Comparison of ENCODE assay signal across 1 cellular context in genomic region chr1:169486281-169486904, GRCh38.
A peak's percentile ranks its signal among the peaks of the same experiment; 100 is the strongest.
TF ChIP-seq lines count a peak whose summit lies in the region.

No MANE protein-coding gene starts in this region.

TF ChIP-seq in K562, 482 proteins besides CTCF, POLR2A, EP300 and RAD21 (continued from another document and continues in another):
- TF ChIP-seq SMARCA4 (IDR thresholded peaks at IDR 0.05) (peak; percentile 12), ZBTB7A (IDR thresholded peaks at IDR 0.05; ENCODE audit: borderline replicate concordance, control insufficient read depth, low read depth, low read length) (no peak), CREB3L1 (IDR thresholded peaks at IDR 0.05; ENCODE audit: borderline replicate concordance, low read depth) (peak; percentile 56), BRF2 (IDR thresholded peaks at IDR 0.05; ENCODE audit: borderline replicate concordance, insufficient read depth, insufficient read length) (no peak), PCBP2 (IDR thresholded peaks at IDR 0.05; ENCODE audit: low read depth, low read length, poor library complexity, severe bottlenecking) (no peak), SIN3A (IDR thresholded peaks at IDR 0.05; ENCODE audit: borderline replicate concordance in 2 of 2, control insufficient read depth in 1 of 2, low read depth in 2 of 2, low read length in 2 of 2) (no peak), POLR2AphosphoS5 (IDR thresholded peaks at IDR 0.05; ENCODE audit: control insufficient read depth, insufficient read depth, low read depth, low read length) (no peak), RBFOX2 (IDR thresholded peaks at IDR 0.05; ENCODE audit: low read depth, low read length) (no peak), ZNF3 (CRISPR knock-in tag; IDR thresholded peaks at IDR 0.05) (no peak), UBTF (IDR thresholded peaks at IDR 0.05; ENCODE audit: borderline replicate concordance in 1 of 2, low read depth in 2 of 2, low read length in 2 of 2) (0 out of 4 replicates have a peak, but pooled peaks of 1 of the 2 experiments have one; percentile 5), CXXC5 (CRISPR knock-in tag; IDR thresholded peaks at IDR 0.05) (no peak), ETV1 (tag; conservative IDR thresholded peaks at IDR 0.05; ENCODE audit: low read depth) (peak; percentile 77), NCOA1 (IDR thresholded peaks at IDR 0.05; ENCODE audit: low read depth) (no peak), GATA2 (CRISPR knock-in tag; IDR thresholded peaks at IDR 0.05) (no peak; the same call in 1 of the 2 replicates), TAF7 (tag; IDR thresholded peaks at IDR 0.05) (no peak), ZFP1 (CRISPR knock-in tag; IDR thresholded peaks at IDR 0.05) (no peak), FOXA3 (CRISPR knock-in tag; conservative IDR thresholded peaks at IDR 0.05 in 1 of 2, IDR thresholded peaks at IDR 0.05 in 1 of 2) (no peak), POLR2B (IDR thresholded peaks at IDR 0.05; ENCODE audit: low read depth, partially characterized antibody) (no peak), E4F1 (CRISPR knock-in tag; IDR thresholded peaks at IDR 0.05; ENCODE audit: borderline replicate concordance) (no peak), SAFB (IDR thresholded peaks at IDR 0.05; ENCODE audit: borderline replicate concordance, low read depth, low read length) (no peak), PHF20 (IDR thresholded peaks at IDR 0.05; ENCODE audit: partially characterized antibody) (peak; percentile 45), ZNF830 (CRISPR knock-in tag; IDR thresholded peaks at IDR 0.05) (no peak), TAF9B (IDR thresholded peaks at IDR 0.05; ENCODE audit: partially characterized antibody) (peak; percentile 58), KHSRP (IDR thresholded peaks at IDR 0.05) (no peak), BCOR (IDR thresholded peaks at IDR 0.05) (0 out of 2 replicates have a peak, but pooled peaks have one; percentile 4)
- TF ChIP-seq, protein P1, sequence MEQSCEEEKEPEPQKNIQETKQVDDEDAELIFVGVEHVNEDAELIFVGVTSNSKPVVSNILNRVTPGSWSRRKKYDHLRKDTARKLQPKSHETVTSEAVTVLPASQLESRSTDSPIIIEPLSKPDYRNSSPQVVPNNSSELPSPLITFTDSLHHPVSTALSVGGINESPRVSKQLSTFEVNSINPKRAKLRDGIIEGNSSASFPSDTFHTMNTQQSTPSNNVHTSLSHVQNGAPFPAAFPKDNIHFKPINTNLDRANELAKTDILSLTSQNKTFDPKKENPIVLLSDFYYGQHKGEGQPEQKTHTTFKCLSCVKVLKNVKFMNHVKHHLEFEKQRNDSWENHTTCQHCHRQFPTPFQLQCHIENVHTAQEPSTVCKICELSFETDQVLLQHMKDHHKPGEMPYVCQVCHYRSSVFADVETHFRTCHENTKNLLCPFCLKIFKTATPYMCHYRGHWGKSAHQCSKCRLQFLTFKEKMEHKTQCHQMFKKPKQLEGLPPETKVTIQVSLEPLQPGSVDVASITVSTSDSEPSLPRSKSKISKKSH (CRISPR knock-in tag; IDR thresholded peaks at IDR 0.05): no peak
- TF ChIP-seq, protein P2, sequence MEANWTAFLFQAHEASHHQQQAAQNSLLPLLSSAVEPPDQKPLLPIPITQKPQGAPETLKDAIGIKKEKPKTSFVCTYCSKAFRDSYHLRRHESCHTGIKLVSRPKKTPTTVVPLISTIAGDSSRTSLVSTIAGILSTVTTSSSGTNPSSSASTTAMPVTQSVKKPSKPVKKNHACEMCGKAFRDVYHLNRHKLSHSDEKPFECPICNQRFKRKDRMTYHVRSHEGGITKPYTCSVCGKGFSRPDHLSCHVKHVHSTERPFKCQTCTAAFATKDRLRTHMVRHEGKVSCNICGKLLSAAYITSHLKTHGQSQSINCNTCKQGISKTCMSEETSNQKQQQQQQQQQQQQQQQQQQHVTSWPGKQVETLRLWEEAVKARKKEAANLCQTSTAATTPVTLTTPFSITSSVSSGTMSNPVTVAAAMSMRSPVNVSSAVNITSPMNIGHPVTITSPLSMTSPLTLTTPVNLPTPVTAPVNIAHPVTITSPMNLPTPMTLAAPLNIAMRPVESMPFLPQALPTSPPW (CRISPR knock-in tag; IDR thresholded peaks at IDR 0.05): no peak
- TF ChIP-seq, protein P3, sequence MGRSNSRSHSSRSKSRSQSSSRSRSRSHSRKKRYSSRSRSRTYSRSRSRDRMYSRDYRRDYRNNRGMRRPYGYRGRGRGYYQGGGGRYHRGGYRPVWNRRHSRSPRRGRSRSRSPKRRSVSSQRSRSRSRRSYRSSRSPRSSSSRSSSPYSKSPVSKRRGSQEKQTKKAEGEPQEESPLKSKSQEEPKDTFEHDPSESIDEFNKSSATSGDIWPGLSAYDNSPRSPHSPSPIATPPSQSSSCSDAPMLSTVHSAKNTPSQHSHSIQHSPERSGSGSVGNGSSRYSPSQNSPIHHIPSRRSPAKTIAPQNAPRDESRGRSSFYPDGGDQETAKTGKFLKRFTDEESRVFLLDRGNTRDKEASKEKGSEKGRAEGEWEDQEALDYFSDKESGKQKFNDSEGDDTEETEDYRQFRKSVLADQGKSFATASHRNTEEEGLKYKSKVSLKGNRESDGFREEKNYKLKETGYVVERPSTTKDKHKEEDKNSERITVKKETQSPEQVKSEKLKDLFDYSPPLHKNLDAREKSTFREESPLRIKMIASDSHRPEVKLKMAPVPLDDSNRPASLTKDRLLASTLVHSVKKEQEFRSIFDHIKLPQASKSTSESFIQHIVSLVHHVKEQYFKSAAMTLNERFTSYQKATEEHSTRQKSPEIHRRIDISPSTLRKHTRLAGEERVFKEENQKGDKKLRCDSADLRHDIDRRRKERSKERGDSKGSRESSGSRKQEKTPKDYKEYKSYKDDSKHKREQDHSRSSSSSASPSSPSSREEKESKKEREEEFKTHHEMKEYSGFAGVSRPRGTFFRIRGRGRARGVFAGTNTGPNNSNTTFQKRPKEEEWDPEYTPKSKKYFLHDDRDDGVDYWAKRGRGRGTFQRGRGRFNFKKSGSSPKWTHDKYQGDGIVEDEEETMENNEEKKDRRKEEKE (IDR thresholded peaks at IDR 0.05; ENCODE audit: borderline replicate concordance in 1 of 2, control insufficient read depth in 1 of 2, low read depth in 2 of 2, low read length in 1 of 2): no peak
- TF ChIP-seq, protein P4, sequence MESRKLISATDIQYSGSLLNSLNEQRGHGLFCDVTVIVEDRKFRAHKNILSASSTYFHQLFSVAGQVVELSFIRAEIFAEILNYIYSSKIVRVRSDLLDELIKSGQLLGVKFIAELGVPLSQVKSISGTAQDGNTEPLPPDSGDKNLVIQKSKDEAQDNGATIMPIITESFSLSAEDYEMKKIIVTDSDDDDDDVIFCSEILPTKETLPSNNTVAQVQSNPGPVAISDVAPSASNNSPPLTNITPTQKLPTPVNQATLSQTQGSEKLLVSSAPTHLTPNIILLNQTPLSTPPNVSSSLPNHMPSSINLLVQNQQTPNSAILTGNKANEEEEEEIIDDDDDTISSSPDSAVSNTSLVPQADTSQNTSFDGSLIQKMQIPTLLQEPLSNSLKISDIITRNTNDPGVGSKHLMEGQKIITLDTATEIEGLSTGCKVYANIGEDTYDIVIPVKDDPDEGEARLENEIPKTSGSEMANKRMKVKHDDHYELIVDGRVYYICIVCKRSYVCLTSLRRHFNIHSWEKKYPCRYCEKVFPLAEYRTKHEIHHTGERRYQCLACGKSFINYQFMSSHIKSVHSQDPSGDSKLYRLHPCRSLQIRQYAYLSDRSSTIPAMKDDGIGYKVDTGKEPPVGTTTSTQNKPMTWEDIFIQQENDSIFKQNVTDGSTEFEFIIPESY (CRISPR knock-in tag; IDR thresholded peaks at IDR 0.05): 0 out of 2 replicates have a peak, but pooled peaks have one; percentile 24
- TF ChIP-seq, protein P5, sequence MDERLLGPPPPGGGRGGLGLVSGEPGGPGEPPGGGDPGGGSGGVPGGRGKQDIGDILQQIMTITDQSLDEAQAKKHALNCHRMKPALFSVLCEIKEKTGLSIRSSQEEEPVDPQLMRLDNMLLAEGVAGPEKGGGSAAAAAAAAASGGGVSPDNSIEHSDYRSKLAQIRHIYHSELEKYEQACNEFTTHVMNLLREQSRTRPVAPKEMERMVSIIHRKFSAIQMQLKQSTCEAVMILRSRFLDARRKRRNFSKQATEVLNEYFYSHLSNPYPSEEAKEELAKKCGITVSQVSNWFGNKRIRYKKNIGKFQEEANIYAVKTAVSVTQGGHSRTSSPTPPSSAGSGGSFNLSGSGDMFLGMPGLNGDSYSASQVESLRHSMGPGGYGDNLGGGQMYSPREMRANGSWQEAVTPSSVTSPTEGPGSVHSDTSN (CRISPR knock-in tag; IDR thresholded peaks at IDR 0.05; ENCODE audit: low read depth): no peak
- TF ChIP-seq, protein P5 (tag; conservative IDR thresholded peaks at IDR 0.05; ENCODE audit: low read depth): 0 out of 2 replicates have a peak, but pooled peaks have one; percentile 24
- TF ChIP-seq, protein P6, sequence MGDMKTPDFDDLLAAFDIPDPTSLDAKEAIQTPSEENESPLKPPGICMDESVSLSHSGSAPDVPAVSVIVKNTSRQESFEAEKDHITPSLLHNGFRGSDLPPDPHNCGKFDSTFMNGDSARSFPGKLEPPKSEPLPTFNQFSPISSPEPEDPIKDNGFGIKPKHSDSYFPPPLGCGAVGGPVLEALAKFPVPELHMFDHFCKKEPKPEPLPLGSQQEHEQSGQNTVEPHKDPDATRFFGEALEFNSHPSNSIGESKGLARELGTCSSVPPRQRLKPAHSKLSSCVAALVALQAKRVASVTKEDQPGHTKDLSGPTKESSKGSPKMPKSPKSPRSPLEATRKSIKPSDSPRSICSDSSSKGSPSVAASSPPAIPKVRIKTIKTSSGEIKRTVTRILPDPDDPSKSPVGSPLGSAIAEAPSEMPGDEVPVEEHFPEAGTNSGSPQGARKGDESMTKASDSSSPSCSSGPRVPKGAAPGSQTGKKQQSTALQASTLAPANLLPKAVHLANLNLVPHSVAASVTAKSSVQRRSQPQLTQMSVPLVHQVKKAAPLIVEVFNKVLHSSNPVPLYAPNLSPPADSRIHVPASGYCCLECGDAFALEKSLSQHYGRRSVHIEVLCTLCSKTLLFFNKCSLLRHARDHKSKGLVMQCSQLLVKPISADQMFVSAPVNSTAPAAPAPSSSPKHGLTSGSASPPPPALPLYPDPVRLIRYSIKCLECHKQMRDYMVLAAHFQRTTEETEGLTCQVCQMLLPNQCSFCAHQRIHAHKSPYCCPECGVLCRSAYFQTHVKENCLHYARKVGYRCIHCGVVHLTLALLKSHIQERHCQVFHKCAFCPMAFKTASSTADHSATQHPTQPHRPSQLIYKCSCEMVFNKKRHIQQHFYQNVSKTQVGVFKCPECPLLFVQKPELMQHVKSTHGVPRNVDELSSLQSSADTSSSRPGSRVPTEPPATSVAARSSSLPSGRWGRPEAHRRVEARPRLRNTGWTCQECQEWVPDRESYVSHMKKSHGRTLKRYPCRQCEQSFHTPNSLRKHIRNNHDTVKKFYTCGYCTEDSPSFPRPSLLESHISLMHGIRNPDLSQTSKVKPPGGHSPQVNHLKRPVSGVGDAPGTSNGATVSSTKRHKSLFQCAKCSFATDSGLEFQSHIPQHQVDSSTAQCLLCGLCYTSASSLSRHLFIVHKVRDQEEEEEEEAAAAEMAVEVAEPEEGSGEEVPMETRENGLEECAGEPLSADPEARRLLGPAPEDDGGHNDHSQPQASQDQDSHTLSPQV (IDR thresholded peaks at IDR 0.05): peak; percentile 73; the same call in 1 of the 2 replicates
